15 cellular contexts compared by ENCODE assay signal in the genomic region with DNA sequence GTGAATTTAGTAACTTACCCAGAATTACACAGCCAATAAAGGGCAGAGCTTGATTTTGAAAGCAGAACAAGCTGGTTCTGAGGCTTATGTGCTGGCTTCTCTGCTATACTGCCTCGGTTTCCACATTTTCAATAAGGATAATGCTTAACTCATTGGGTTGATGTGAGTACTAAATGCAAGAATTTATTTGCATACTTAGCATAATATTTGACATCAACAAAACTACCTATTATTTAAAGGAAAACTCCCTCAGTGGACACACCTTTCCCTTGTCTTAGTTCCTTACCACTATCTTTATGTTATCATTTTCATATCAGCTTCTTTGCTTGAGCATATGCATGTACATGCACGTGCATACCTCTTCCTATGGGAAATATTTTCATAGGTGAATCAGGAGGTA. TPM values are rescaled to one million over a fixed set of nuclear protein-coding genes. Genes with fewer than 3 reads are reported as not detected.
DNase-seq lines count a peak whose midpoint lies in the region; ATAC-seq, FAIRE-seq and TF ChIP-seq lines count a peak whose summit lies in the region.
"Had no signal": no experiment of that assay in that cellular context is flagged by ENCODE, and none has a peak within 500 bp of the region (broad histone marks: within the 10 kb centered on the region; RNA-seq: fewer than 3 reads in every experiment).

No MANE protein-coding gene starts in this region.

- H3K9ac ChIP-seq in BLaER1 (no peak overlapping the region), K562 (ENCODE audit: insufficient read depth in 1 of 2, low read depth in 2 of 2, low read length in 2 of 2) (no peak overlapping the region)

- intact Hi-C loops in K562 (cut with micrococcal nuclease), result loop anchor here (10.0 kb wide), 1 partner anchor 88 kb away; no protein-coding TSS in a partner anchor

- FAIRE-seq in K562 (lab: Jason Lieb, UNC), result no peak
- FAIRE-seq: H1 had no signal

- H3K9me3 ChIP-seq in BLaER1 (no peaks in the 10 kb centered on the region), K562 (replicated peaks; ENCODE audit: control insufficient read depth, insufficient read depth, low read depth, low read length) (no peaks in the 10 kb centered on the region), hepatocyte (ENCODE audit: low read depth) (no peaks in the 10 kb centered on the region)
- H3K9me3 ChIP-seq: Peyer's patch had no signal

- 0% methylated on average over 2 of the region's 2 CpGs for WGBS in K562 (ENCODE audit: insufficient coverage, low coverage, missing lambda C conversion rate)
- WGBS in hepatocyte (ENCODE audit: low lambda C conversion rate, missing lambda C conversion rate), result 77% methylated on average over 2 of the region's 2 CpGs

- no TSS peak for BruUV-seq in K562 (replicated peaks; lab: Mats Ljungman, UMichigan)

- POLR2A ChIA-PET in K562 (lab: Yijun Ruan, JAX), result no interaction called here

- CTCF ChIA-PET in K562 (lab: Yijun Ruan, JAX; ENCODE audit: low intra/inter-chr PET ratio), result no interaction called here

- no peaks in the 10 kb centered on the region for H3K9me3 Mint-ChIP-seq in activated naive CD8-positive, alpha-beta T cell treated with anti-CD3 and anti-CD28 coated beads for 36 hours
- H3K9me3 Mint-ChIP-seq: HFFc6 had no signal

- TF ChIP-seq CTCF in K562 (IDR thresholded peaks at IDR 0.05 in 2 of 3, conservative IDR thresholded peaks at IDR 0.05 in 1 of 3; ENCODE audit: insufficient read depth in 2 of 3, low read depth in 1 of 3, low read length in 3 of 3) (no peak), hepatocyte (IDR thresholded peaks at IDR 0.05; ENCODE audit: poor library complexity) (no peak)

- TF ChIP-seq POLR2A in K562 (conservative IDR thresholded peaks at IDR 0.05), result no peak

- no peak for TF ChIP-seq RAD21 in K562 (CRISPR knock-in tag; conservative IDR thresholded peaks at IDR 0.05 in 1 of 2, IDR thresholded peaks at IDR 0.05 in 1 of 2)

- H2AFZ ChIP-seq in K562 (ENCODE audit: low read depth, low read length), result no peak overlapping the region
- no peak overlapping the region for H2AFZ ChIP-seq in hepatocyte

- H3K27me3 Mint-ChIP-seq in activated naive CD8-positive, alpha-beta T cell treated with anti-CD3 and anti-CD28 coated beads for 36 hours, result peaks cover 47% of the 10 kb centered on the region

- no peaks in the 10 kb centered on the region for H3K36me3 Mint-ChIP-seq in activated naive CD8-positive, alpha-beta T cell treated with anti-CD3 and anti-CD28 coated beads for 36 hours

- H3K79me2 ChIP-seq in K562 (ENCODE audit: control insufficient read depth, insufficient read depth, low read length) (no peaks in the 10 kb centered on the region), hepatocyte (no peaks in the 10 kb centered on the region)

- H3K4me1 ChIP-seq in BLaER1 (peaks cover 61% of the 10 kb centered on the region), K562 (replicated peaks in 1 of 2; ENCODE audit: control insufficient read depth in 2 of 2, insufficient read depth in 2 of 2, low read length in 2 of 2) (peaks cover 0 to 15% of the 10 kb centered on the region in 2 experiments; a peak in 2 of 5 replicates), hepatocyte (ENCODE audit: insufficient read depth) (peaks cover 22% of the 10 kb centered on the region)

- no peaks in the 10 kb centered on the region for H3K9me2 ChIP-seq in hepatocyte (replicated peaks; ENCODE audit: insufficient read depth)

- H4K20me1 ChIP-seq in BLaER1 (peaks cover 15% of the 10 kb centered on the region), K562 (replicated peaks; ENCODE audit: control insufficient read depth, insufficient read depth, low read length) (no peaks in the 10 kb centered on the region), hepatocyte (ENCODE audit: insufficient read depth, poor library complexity, severe bottlenecking) (no peaks in the 10 kb centered on the region)

- H3K27me3 ChIP-seq in BLaER1, result peaks cover 36% of the 10 kb centered on the region
- peaks cover 29 to 47% of the 10 kb centered on the region in 2 experiments for H3K27me3 ChIP-seq in K562 (ENCODE audit: control insufficient read depth in 2 of 2, insufficient read depth in 2 of 2, low read length in 2 of 2)
- peaks cover 30% of the 10 kb centered on the region for H3K27me3 ChIP-seq in hepatocyte
- H3K27me3 ChIP-seq: Peyer's patch had no signal

- no peak overlapping the region for H3K27ac Mint-ChIP-seq in activated naive CD8-positive, alpha-beta T cell treated with anti-CD3 and anti-CD28 coated beads for 36 hours
- H3K27ac Mint-ChIP-seq: HFFc6 had no signal

- H3K4me3 ChIP-seq in BLaER1 (no peak overlapping the region), K562 (no peak overlapping the region), hepatocyte (no peak overlapping the region)
- H3K4me3 ChIP-seq: Peyer's patch had no signal

- H3K4me1 Mint-ChIP-seq in activated naive CD8-positive, alpha-beta T cell treated with anti-CD3 and anti-CD28 coated beads for 36 hours, result peaks cover 19% of the 10 kb centered on the region

- TF ChIP-seq EP300 in K562 (IDR thresholded peaks at IDR 0.05; ENCODE audit: low read length), result no peak

- no peaks in the 10 kb centered on the region for H3K9me1 ChIP-seq in K562 (ENCODE audit: control insufficient read depth, insufficient read depth, low read length)

- H3K4me2 ChIP-seq in BLaER1, result peak overlapping the region; percentile 79
- H3K4me2 ChIP-seq in K562 (ENCODE audit: insufficient read depth, low read length), result no peak overlapping the region
- peak overlapping the region; percentile 9 for H3K4me2 ChIP-seq in hepatocyte

- no peaks in the 10 kb centered on the region for H3K36me3 ChIP-seq in BLaER1
- no peaks in the 10 kb centered on the region for H3K36me3 ChIP-seq in K562 (ENCODE audit: control insufficient read depth, insufficient read depth, low read length)
- no peaks in the 10 kb centered on the region for H3K36me3 ChIP-seq in hepatocyte (replicated peaks; ENCODE audit: insufficient read depth, low read depth)
- H3K36me3 ChIP-seq: Peyer's patch had no signal

- DNase-seq in K562 (ENCODE audit: extremely low read depth in 1 of 4, low spot score in 3 of 4) (no peak), hepatocyte (ENCODE audit: low spot score) (no peak), substantia nigra (lab: John Stamatoyannopoulos, UW) (no peak), ACHN (no peak), SKM-1 (lab: John Stamatoyannopoulos, UW; ENCODE audit: unreplicated experiment) (no peak)
- DNase-seq in stimulated activated CD4-positive, alpha-beta T cell treated with anti-CD3 and anti-CD28 coated beads, Interleukin-2, amount 100 ng/mL, for 48 hours, result no peak
- no peak for DNase-seq in activated naive CD8-positive, alpha-beta T cell treated with anti-CD3 and anti-CD28 coated beads for 36 hours
- DNase-seq: HFFc6, KBM-7, NCI-H1694 treated with DMSO at 0.1 percent for 48 hours, Peyer's patch had no signal

- in situ Hi-C loops in K562 (cut with MboI), result no loop called here
- in situ Hi-C loops in ACHN (cut with HindIII; ENCODE audit: low pct_ligation_motif_present, low pct_unique_long_range_greater_than_20kb, low sequenced_read_pairs), result no loop called here

- H3K4me3 Mint-ChIP-seq in activated naive CD8-positive, alpha-beta T cell treated with anti-CD3 and anti-CD28 coated beads for 36 hours, result no peak overlapping the region
- H3K4me3 Mint-ChIP-seq: HFFc6 had no signal

- H3K27ac ChIP-seq in BLaER1 (no peak overlapping the region), K562 (ENCODE audit: extremely low read depth, low read depth, low read length) (no peak overlapping the region), hepatocyte (no peak overlapping the region), substantia nigra (ENCODE audit: low read depth, low read length, poor library complexity, severe bottlenecking) (peak overlapping the region; percentile 55)
- H3K27ac ChIP-seq: C4-2B, Peyer's patch had no signal

- ATAC-seq in K562, result no peak
- ATAC-seq: Right ventricle myocardium inferior had no signal

TF ChIP-seq in K562, 482 proteins besides CTCF, POLR2A, EP300 and RAD21 (continues in another document):
- TF ChIP-seq ZNF316 (IDR thresholded peaks at IDR 0.05), result peak; percentile 61; the same call in 1 of the 2 replicates
- no peak for TF ChIP-seq PHB2 (IDR thresholded peaks at IDR 0.05; ENCODE audit: low read depth)
- TF ChIP-seq BCOR (IDR thresholded peaks at IDR 0.05), result no peak
- TF ChIP-seq ADNP (tag; IDR thresholded peaks at IDR 0.05), result no peak
- TF ChIP-seq, protein P1, sequence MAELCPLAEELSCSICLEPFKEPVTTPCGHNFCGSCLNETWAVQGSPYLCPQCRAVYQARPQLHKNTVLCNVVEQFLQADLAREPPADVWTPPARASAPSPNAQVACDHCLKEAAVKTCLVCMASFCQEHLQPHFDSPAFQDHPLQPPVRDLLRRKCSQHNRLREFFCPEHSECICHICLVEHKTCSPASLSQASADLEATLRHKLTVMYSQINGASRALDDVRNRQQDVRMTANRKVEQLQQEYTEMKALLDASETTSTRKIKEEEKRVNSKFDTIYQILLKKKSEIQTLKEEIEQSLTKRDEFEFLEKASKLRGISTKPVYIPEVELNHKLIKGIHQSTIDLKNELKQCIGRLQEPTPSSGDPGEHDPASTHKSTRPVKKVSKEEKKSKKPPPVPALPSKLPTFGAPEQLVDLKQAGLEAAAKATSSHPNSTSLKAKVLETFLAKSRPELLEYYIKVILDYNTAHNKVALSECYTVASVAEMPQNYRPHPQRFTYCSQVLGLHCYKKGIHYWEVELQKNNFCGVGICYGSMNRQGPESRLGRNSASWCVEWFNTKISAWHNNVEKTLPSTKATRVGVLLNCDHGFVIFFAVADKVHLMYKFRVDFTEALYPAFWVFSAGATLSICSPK (IDR thresholded peaks at IDR 0.05; ENCODE audit: borderline replicate concordance), result no peak

RNA-seq across cellular contexts. Expression of a gene that starts 3.0 kb away (rescaled TPM):
- total RNA-seq in K562 (2011; cell fraction: chromatin; rRNA removed; ENCODE audit: low replicate concordance), result not detected in 2 replicates
- total RNA-seq in K562 (2011; cell fraction: nucleolus; rRNA removed), result not detected in 2 replicates
- not detected in 2 replicates for total RNA-seq in K562 (2011; cell fraction: nucleoplasm; rRNA removed)
- not detected in 2 replicates for total RNA-seq in K562 (2014; rRNA removed)
- total RNA-seq in K562 (2014; rRNA removed; fragmentation: Illumina TruSeq; extraction: Trizol), result not detected in 2 replicates
- total RNA-seq in K562 (2015; rRNA removed; fragmentation: Illumina TruSeq; extraction: Trizol), result not detected in 2 replicates
- not detected in 2 replicates for total RNA-seq in K562 (2021)
- polyA plus RNA-seq in K562 (2011; rRNA removed), result not detected in 2 replicates
- not detected in 2 replicates for polyA plus RNA-seq in K562 (2011; cell fraction: cytosol; rRNA removed)
- not detected in 2 replicates for polyA plus RNA-seq in K562 (2011; cell fraction: nucleus; rRNA removed)
- polyA plus RNA-seq in K562 (2012), result 0.04 TPM in 1 of 2 replicates, not detected in the other
- not detected in 2 replicates for polyA plus RNA-seq in K562 (2014; fragmentation: Illumina TruSeq; extraction: Trizol)
- not detected for polyA plus RNA-seq in K562 (2014; fragmentation: Nextera tagmentation; extraction: Ambion mirVana)
- polyA plus RNA-seq in K562 (2014; rRNA removed), result not detected in 2 replicates
- not detected in 2 replicates for polyA minus RNA-seq in K562 (2011; rRNA and poly(A)+ RNA removed)
- polyA minus RNA-seq in K562 (2011; cell fraction: cytosol; rRNA and poly(A)+ RNA removed), result not detected in 2 replicates
- not detected in 2 replicates for polyA minus RNA-seq in K562 (2011; cell fraction: nucleus; rRNA and poly(A)+ RNA removed)
- 2.4 and 5.6 TPM in 2 replicates for total RNA-seq in hepatocyte
- polyA plus RNA-seq in hepatocyte, result 2.2 and 2.6 TPM in 2 replicates
- total RNA-seq in activated naive CD8-positive, alpha-beta T cell treated with anti-CD3 and anti-CD28 coated beads for 36 hours, result under 1 TPM; 0.06 to 0.25 TPM
